ENCODE assay signal across 9 cellular contexts in the genomic region with DNA sequence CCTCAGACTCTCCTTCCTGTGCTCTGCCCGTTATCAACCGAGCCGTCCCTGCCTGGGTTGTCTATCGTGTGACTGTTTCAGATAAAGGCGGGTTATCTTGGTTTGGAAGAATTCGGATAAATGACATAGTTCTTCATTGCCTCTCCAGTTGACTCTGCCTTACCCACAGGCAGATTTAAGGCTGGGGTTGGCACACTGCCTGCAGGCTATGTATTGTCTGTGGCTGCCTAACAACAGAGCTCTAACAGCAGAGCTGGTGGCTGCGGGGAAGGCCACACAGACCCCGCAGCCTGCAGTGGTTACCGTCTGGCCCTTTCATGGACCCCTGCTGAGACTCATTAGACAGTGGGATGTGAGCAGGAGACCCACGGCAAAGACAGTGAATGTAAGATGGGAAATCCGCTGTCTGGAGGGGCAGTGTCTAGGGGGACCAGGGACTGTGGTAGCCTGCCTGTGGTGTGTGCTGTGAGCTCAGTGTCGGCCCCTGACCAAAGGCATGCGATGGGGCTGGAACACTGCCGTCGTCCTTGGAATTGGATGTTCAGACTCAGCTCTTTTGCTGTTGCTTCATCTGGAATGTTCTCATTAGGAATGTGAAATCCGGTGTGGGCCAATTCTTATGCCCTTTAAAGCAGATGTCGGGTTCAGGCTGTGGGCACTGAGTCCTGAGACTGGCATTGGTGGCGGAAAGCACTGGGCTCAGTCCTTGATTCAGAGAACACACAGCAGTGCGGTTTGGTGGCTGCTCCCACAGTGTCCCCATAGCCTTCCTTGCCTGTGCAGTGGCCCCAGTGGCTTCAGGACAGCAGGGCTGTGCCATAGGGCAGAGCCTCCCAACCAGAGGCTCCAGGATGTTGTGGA. TPM values are rescaled to one million over a fixed set of nuclear protein-coding genes. Genes with fewer than 3 reads are reported as not detected.
A peak's percentile ranks its signal among the peaks of the same experiment; 100 is the strongest.
DNase-seq lines count a peak whose midpoint lies in the region; ATAC-seq and TF ChIP-seq lines count a peak whose summit lies in the region.
"Had no signal": no experiment of that assay in that cellular context is flagged by ENCODE, and none has a peak within 500 bp of the region (broad histone marks: within the 10 kb centered on the region; RNA-seq: fewer than 3 reads in every experiment).

No MANE protein-coding gene starts in this region.

- H3K4me1 ChIP-seq in BLaER1 (peaks cover 22% of the 10 kb centered on the region), PC-3 (ENCODE audit: insufficient read depth, low read length) (peaks cover 61% of the 10 kb centered on the region), fibroblast of lung (ENCODE audit: control insufficient read depth, extremely low read depth, insufficient read depth, low read length) (peaks cover 30% of the 10 kb centered on the region)

- H3K9me3 Mint-ChIP-seq in osteocyte (ENCODE audit: unreplicated experiment): no peaks in the 10 kb centered on the region

- TF ChIP-seq CTCF in PC-3 (conservative IDR thresholded peaks at IDR 0.05; ENCODE audit: low read depth, low read length) (no peak), fibroblast of lung (conservative IDR thresholded peaks at IDR 0.05 in 1 of 2, IDR thresholded peaks at IDR 0.05 in 1 of 2; ENCODE audit: low read depth in 1 of 2, low read length in 2 of 2) (no peak), osteocyte (IDR thresholded peaks at IDR 0.05) (no peak)

- no peaks in the 10 kb centered on the region for H3K9me2 ChIP-seq in PC-3 (replicated peaks; ENCODE audit: low read length)

- H3K79me2 ChIP-seq in PC-3 (ENCODE audit: low read length) (peaks cover 80% of the 10 kb centered on the region), fibroblast of lung (ENCODE audit: control insufficient read depth, insufficient read depth, low read length) (peaks cover 61% of the 10 kb centered on the region)

- H3K27ac ChIP-seq in BLaER1 (peak overlapping the region; percentile 63), PC-3 (ENCODE audit: low read length) (peak overlapping the region; percentile 78; the same call in 1 of the 2 replicates), fibroblast of lung (ENCODE audit: insufficient read depth, low read length) (peak overlapping the region; percentile 90)

- H2AFZ ChIP-seq in PC-3 (ENCODE audit: low read length) (no peak overlapping the region), fibroblast of lung (ENCODE audit: low read length) (no peak overlapping the region)

- no peak overlapping the region for H3K9ac ChIP-seq in BLaER1
- no peak overlapping the region for H3K9ac ChIP-seq in PC-3 (ENCODE audit: low read length)
- H3K9ac ChIP-seq in fibroblast of lung (ENCODE audit: insufficient read depth, low read length): peak overlapping the region; percentile 43

- H3K4me2 ChIP-seq in BLaER1 (peak overlapping the region; percentile 58), PC-3 (ENCODE audit: low read length) (no peak overlapping the region), fibroblast of lung (ENCODE audit: extremely low read depth, insufficient read depth, low read length) (peak overlapping the region; percentile 78)

- H3K4me1 Mint-ChIP-seq in osteocyte (ENCODE audit: unreplicated experiment): peaks cover 94% of the 10 kb centered on the region

- H3K27me3 Mint-ChIP-seq in osteocyte (ENCODE audit: unreplicated experiment): no peaks in the 10 kb centered on the region

- peak overlapping the region; percentile 64 for H3K4me3 Mint-ChIP-seq in osteocyte (ENCODE audit: unreplicated experiment)

- peaks cover 11% of the 10 kb centered on the region for H3F3A ChIP-seq in PC-3 (ENCODE audit: low read length, unreplicated experiment)

- BruUV-seq in PC-3 (replicated peaks; lab: Mats Ljungman, UMichigan): no TSS peak

- POLR2A ChIA-PET in PC-3 (lab: Charles Lee; ENCODE audit: unreplicated experiment): no interaction called here

- H3K27me3 ChIP-seq in BLaER1 (no peaks in the 10 kb centered on the region), PC-3 (ENCODE audit: low read length) (no peaks in the 10 kb centered on the region), fibroblast of lung (ENCODE audit: control insufficient read depth, insufficient read depth, low read length) (no peaks in the 10 kb centered on the region)

- intact Hi-C loops in PC-3 (cut with micrococcal nuclease): loop anchor here (2.0 kb wide), 1 partner anchor 159 kb away; no protein-coding TSS in a partner anchor

- CTCF ChIA-PET in PC-3 (lab: Charles Lee): no interaction called here

- H3K27ac Mint-ChIP-seq in osteocyte (ENCODE audit: unreplicated experiment): peak overlapping the region; percentile 99

- DNase-seq in PC-3 (no peak), fibroblast of lung (ENCODE audit: low read depth in 2 of 2) (peak; percentile 94 to 95), osteocyte (ENCODE audit: extremely low spot score, unreplicated experiment) (no peak), NCI-H1417 treated with DMSO at 0.1 percent for 48 hours (lab: John Stamatoyannopoulos, UW) (no peak), SIG-M5 treated with dmso at 0.1 percent for 504 hours (lab: John Stamatoyannopoulos, UW; ENCODE audit: unreplicated experiment) (no peak)

- no peak overlapping the region for H3K4me3 ChIP-seq in BLaER1
- no peak overlapping the region for H3K4me3 ChIP-seq in PC-3 (ENCODE audit: low read length)
- peak overlapping the region in 1 of 4 experiments; percentile 27 for H3K4me3 ChIP-seq in fibroblast of lung (replicated peaks in 1 of 4; ENCODE audit: control extremely low read depth in 1 of 4, insufficient read depth in 1 of 4, low read depth in 3 of 4, low read length in 4 of 4)
- H3K4me3 ChIP-seq: GM12878 had no signal

- H3K9me3 ChIP-seq in BLaER1 (peaks cover 32% of the 10 kb centered on the region), PC-3 (ENCODE audit: low read length) (no peaks in the 10 kb centered on the region), fibroblast of lung (ENCODE audit: control insufficient read depth, insufficient read depth, low read depth, low read length) (no peaks in the 10 kb centered on the region)

- no peak for ATAC-seq in PC-3
- ATAC-seq in GM19467 (IDR thresholded peaks at IDR 0.05; ENCODE audit: unreplicated experiment): no peak
- no peak for ATAC-seq in GM21423 (IDR thresholded peaks at IDR 0.05; ENCODE audit: unreplicated experiment)
- ATAC-seq: GM12878 had no signal

- H3K36me3 ChIP-seq in BLaER1 (peaks cover 5% of the 10 kb centered on the region), PC-3 (ENCODE audit: low read depth, low read length) (no peaks in the 10 kb centered on the region), fibroblast of lung (ENCODE audit: control insufficient read depth, insufficient read depth, low read length) (no peaks in the 10 kb centered on the region)

- peaks cover 54% of the 10 kb centered on the region for H4K20me1 ChIP-seq in BLaER1
- H4K20me1 ChIP-seq in PC-3 (ENCODE audit: low read length): no peaks in the 10 kb centered on the region
- no peaks in the 10 kb centered on the region for H4K20me1 ChIP-seq in fibroblast of lung (ENCODE audit: control insufficient read depth, extremely low read depth, insufficient read depth, low read length)

- H3K36me3 Mint-ChIP-seq in osteocyte (ENCODE audit: unreplicated experiment): peaks cover 9% of the 10 kb centered on the region

RNA-seq across cellular contexts. Expression of a gene that starts 44.5 kb away (rescaled TPM):
- 11.7 and 16.3 TPM in 2 replicates for total RNA-seq in PC-3 (2014; rRNA removed)
- 6.7 and 10.1 TPM in 2 replicates for total RNA-seq in fibroblast of lung
- 8.3 and 9.5 TPM in 2 replicates for polyA plus RNA-seq in fibroblast of lung
- 13.3 and 14.8 TPM in 2 replicates for polyA plus RNA-seq in fibroblast of lung (2012)
- polyA minus RNA-seq in fibroblast of lung (ENCODE audit: low replicate concordance): 16.0 and 21.7 TPM in 2 replicates
- total RNA-seq in osteocyte: 79.4 and 84.4 TPM in 2 replicates

Comparison
In these comparisons a context has a peak if more than half of its experiments do, and no peak if none do; other contexts are left out.
1. DNase-seq: peak in fibroblast of lung (2 of 2); none in PC-3 (single experiment), osteocyte (single experiment), NCI-H1417 treated with DMSO at 0.1 percent for 48 hours (single experiment) and SIG-M5 treated with dmso at 0.1 percent for 504 hours (single experiment).
2. Peak in every context shown above with its lines, with median percentiles within 50 percentile points of each other: H3K27ac ChIP-seq.